9 cellular contexts compared by ENCODE assay signal in the genomic region with DNA sequence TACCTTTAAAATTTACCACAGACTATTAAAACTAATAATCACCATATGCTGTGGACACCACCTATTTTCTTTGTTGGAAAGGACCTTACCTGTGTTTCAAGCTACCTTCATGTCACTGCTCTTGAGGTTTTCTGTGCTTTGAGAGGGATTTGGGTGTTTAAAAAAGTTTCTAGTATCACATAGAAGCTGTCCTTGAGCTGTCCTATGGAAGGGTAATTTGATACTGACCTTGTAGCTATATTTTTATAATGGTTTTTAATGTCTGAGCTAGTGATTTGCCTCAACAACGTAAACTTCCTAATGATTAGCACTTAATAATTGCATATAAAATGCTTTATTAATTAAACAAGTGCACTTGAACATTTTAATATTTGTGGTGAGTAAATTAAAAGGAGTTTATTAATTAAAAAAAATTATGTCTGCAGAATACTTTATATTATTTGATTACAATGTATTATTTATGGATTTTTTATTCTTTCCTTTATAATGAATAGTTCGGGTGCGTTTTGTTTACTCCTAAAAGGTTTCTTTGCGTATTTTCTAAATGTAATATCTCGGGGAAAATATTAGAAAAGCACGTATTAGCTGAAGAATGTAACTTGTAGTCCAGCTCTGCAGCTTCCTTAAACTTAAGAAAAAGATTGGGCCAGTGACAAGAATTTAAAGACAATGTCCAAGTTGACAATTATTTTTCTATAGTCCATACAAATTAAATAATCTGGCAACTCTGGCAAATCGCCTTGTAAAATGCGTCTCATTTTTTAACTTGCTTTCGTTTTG. TPM values are rescaled to one million over a fixed set of nuclear protein-coding genes. Genes with fewer than 3 reads are reported as not detected.
DNase-seq lines count a peak whose midpoint lies in the region; TF ChIP-seq lines count a peak whose summit lies in the region.
"Had no signal": no experiment of that assay in that cellular context is flagged by ENCODE, and none has a peak within 500 bp of the region (broad histone marks: within the 10 kb centered on the region; RNA-seq: fewer than 3 reads in every experiment).

No MANE protein-coding gene starts in this region.

- H3K4me3 Mint-ChIP-seq in neural crest cell: peak overlapping the region; percentile 31

- peak overlapping the region; percentile 13 for H3K4me3 ChIP-seq in HAP-1
- peak overlapping the region; percentile 61 to 88 for H3K4me3 ChIP-seq in ascending aorta

- peaks cover 93% of the 10 kb centered on the region for H3K27me3 Mint-ChIP-seq in neural crest cell (ENCODE audit: low read depth)

- no peaks in the 10 kb centered on the region for H3K36me3 Mint-ChIP-seq in neural crest cell (ENCODE audit: low read depth)

- H3K36me3 ChIP-seq in HAP-1 (replicated peaks) (no peaks in the 10 kb centered on the region), ascending aorta (no peaks in the 10 kb centered on the region)

- intact Hi-C loops in ascending aorta (cut with DNase I): no loop called here

- H3K4me1 Mint-ChIP-seq in neural crest cell: peaks cover 17% of the 10 kb centered on the region

- TF ChIP-seq CTCF in ascending aorta (IDR thresholded peaks at IDR 0.05) (no peak), neural crest cell (conservative IDR thresholded peaks at IDR 0.05) (no peak)

- no peak for DNase-seq in HAP-1 (ENCODE audit: low spot score in 2 of 2)
- no peak for DNase-seq in ascending aorta (ENCODE audit: low spot score in 2 of 2)
- DNase-seq in neural crest cell (ENCODE audit: low read depth, low spot score): no peak
- no peak for DNase-seq in caudate nucleus (lab: John Stamatoyannopoulos, UW)
- DNase-seq in GM19240 (ENCODE audit: insufficient read length, low spot score): no peak
- DNase-seq in activated CD4-positive, CD25-positive, alpha-beta regulatory T cell treated with anti-CD3 and anti-CD28 coated beads, Interleukin-2, amount 50 U/mL, for 72 hours: no peak

- H3K27ac ChIP-seq in ascending aorta (no peak overlapping the region), caudate nucleus (ENCODE audit: low read depth, low read length) (no peak overlapping the region)

- in situ Hi-C loops in HAP-1 (cut with MboI; ENCODE audit: low sequenced_read_pairs): no loop called here

- H3K9me3 ChIP-seq in HAP-1 (no peaks in the 10 kb centered on the region), ascending aorta (no peaks in the 10 kb centered on the region)

- H3K27ac Mint-ChIP-seq in neural crest cell (ENCODE audit: unreplicated experiment): no peak overlapping the region

- H3K4me1 ChIP-seq in HAP-1 (peaks cover 22% of the 10 kb centered on the region), ascending aorta (peaks cover 0 to 12% of the 10 kb centered on the region in 2 donors)

- H3K27me3 ChIP-seq in HAP-1 (ENCODE audit: low read depth): no peaks in the 10 kb centered on the region
- H3K27me3 ChIP-seq in ascending aorta: no peaks in the 10 kb centered on the region

- no peaks in the 10 kb centered on the region for H3K9me3 Mint-ChIP-seq in neural crest cell

RNA-seq across cellular contexts. Expression of a gene that starts 2.3 kb away (rescaled TPM):
- total RNA-seq in ascending aorta: 19.8 TPM
- not detected in 2 replicates for total RNA-seq in neural crest cell
- total RNA-seq: chondrocyte, mononuclear cell had no signal

RNA-seq across cellular contexts. Expression of a gene that starts 9.3 kb away (rescaled TPM):
- total RNA-seq in ascending aorta: not detected
- not detected in 2 replicates for total RNA-seq in neural crest cell
- total RNA-seq: chondrocyte, mononuclear cell had no signal

RNA-seq across cellular contexts. Expression of a gene that starts 15.2 kb away (rescaled TPM):
- total RNA-seq in ascending aorta (not detected), neural crest cell (not detected in 2 replicates)
- total RNA-seq: chondrocyte, mononuclear cell had no signal

RNA-seq across cellular contexts. Expression of a gene that starts 19.5 kb away (rescaled TPM):
- total RNA-seq in ascending aorta (13.6 TPM), neural crest cell (1.3 TPM in 2 replicates)
- total RNA-seq: chondrocyte had no signal

RNA-seq across cellular contexts. Expression of a gene that starts 24.7 kb away (rescaled TPM):
- not detected for total RNA-seq in ascending aorta
- total RNA-seq in neural crest cell: not detected in 2 replicates
- total RNA-seq: chondrocyte, mononuclear cell, subcutaneous adipose tissue had no signal

Comparison
In these comparisons a context has a peak if more than half of its experiments do, and no peak if none do; other contexts are left out.
1. RNA of a gene that starts 2.3 kb away (total RNA-seq): 19.8 TPM in ascending aorta (single experiment); not detected in neural crest cell; every median in the first group is over 10 times any median in the second.